Comparison of ENCODE assay signal across 8 cellular contexts in genomic region chr9:131096490-131097258, GRCh38. TPM values are rescaled to one million over a fixed set of nuclear protein-coding genes. Genes with fewer than 3 reads are reported as not detected.
A peak's percentile ranks its signal among the peaks of the same experiment; 100 is the strongest.
DNase-seq lines count a peak whose midpoint lies in the region; ATAC-seq and TF ChIP-seq lines count a peak whose summit lies in the region.

Gene AIF1L (plus strand): TSS chr9:131096531. CDS start chr9:131096630, 99 bp downstream.

- intact Hi-C loops in CD8-positive, alpha-beta T cell (cut with DNase I, micrococcal nuclease) = no loop called here
- intact Hi-C loops in head of caudate nucleus (cut with DNase I) = no loop called here
- intact Hi-C loops in ovary (cut with DNase I) = no loop called here

- H3K4me1 ChIP-seq in CD8-positive, alpha-beta T cell (ENCODE audit: insufficient read depth, low read length) = no peaks in the 10 kb centered on the region
- no peaks in the 10 kb centered on the region for H3K4me1 ChIP-seq in ovary (ENCODE audit: insufficient read depth)

- H3K27me3 Mint-ChIP-seq in CD8-positive, alpha-beta T cell (ENCODE audit: low read depth) = peaks cover 23% of the 10 kb centered on the region
- peaks cover 33% of the 10 kb centered on the region for H3K27me3 Mint-ChIP-seq in activated T-cell treated with anti-CD3 and anti-CD28 coated beads, Interleukin-2, amount 50 U/mL, for 4 hours (ENCODE audit: low read depth)

- POLR2A ChIA-PET in CD8-positive, alpha-beta T cell (lab: Charles Lee) = no interaction called here

- TF ChIP-seq POLR2A in ovary (IDR thresholded peaks at IDR 0.05) = no peak

- H3K36me3 ChIP-seq in CD8-positive, alpha-beta T cell (ENCODE audit: insufficient read depth, low read length) = no peaks in the 10 kb centered on the region
- no peaks in the 10 kb centered on the region for H3K36me3 ChIP-seq in ovary

- H3K27ac ChIP-seq in CD8-positive, alpha-beta T cell (ENCODE audit: low read depth, low read length) = no peak within 1 kb of the TSS
- no peak within 1 kb of the TSS for H3K27ac ChIP-seq in ovary

- DNase-seq in CD8-positive, alpha-beta T cell = no peak
- peak; percentile 16 for DNase-seq in LoVo (ENCODE audit: low spot score)
- peak; percentile 18 for DNase-seq in activated T-cell treated with anti-CD3 and anti-CD28 coated beads, Interleukin-2, amount 50 U/mL, for 4 hours
- peak in 32 of 42 donors; percentile 18 to 73 (median 42) for DNase-seq in head of caudate nucleus
- no peak for DNase-seq in ovary
- DNase-seq in GM20000 (ENCODE audit: low spot score) = no peak
- DNase-seq in HT-29 (ENCODE audit: low spot score) = no peak

- H3K4me3 ChIP-seq in CD8-positive, alpha-beta T cell (ENCODE audit: low read depth, low read length) = peak within 1 kb of the TSS; percentile 27
- H3K4me3 ChIP-seq in ovary = peak within 1 kb of the TSS; percentile 26

- CTCF ChIA-PET in CD8-positive, alpha-beta T cell (lab: Charles Lee) = no interaction called here

- WGBS in ovary, 3 donors = 1% methylated on average over 48 to 85 of the region's 85 CpGs

- TF ChIP-seq CTCF in CD8-positive, alpha-beta T cell (IDR thresholded peaks at IDR 0.05) = no peak
- no peak for TF ChIP-seq CTCF in ovary (IDR thresholded peaks at IDR 0.05)
- TF ChIP-seq CTCF in GM20000 (IDR thresholded peaks at IDR 0.05; ENCODE audit: extremely low read depth, missing control alignments) = no peak

- no peaks in the 10 kb centered on the region for H3K9me3 ChIP-seq in CD8-positive, alpha-beta T cell (ENCODE audit: low read length)
- no peaks in the 10 kb centered on the region for H3K9me3 ChIP-seq in ovary

- ATAC-seq in CD8-positive, alpha-beta T cell = no peak
- ATAC-seq in activated T-cell treated with anti-CD3 and anti-CD28 coated beads, Interleukin-2, amount 50 U/mL, for 4 hours = peak; percentile 39 to 54
- no peak for ATAC-seq in GM21423 (IDR thresholded peaks at IDR 0.05; ENCODE audit: unreplicated experiment)

- H3K36me3 Mint-ChIP-seq in CD8-positive, alpha-beta T cell = no peaks in the 10 kb centered on the region
- H3K36me3 Mint-ChIP-seq in activated T-cell treated with anti-CD3 and anti-CD28 coated beads, Interleukin-2, amount 50 U/mL, for 4 hours (ENCODE audit: insufficient read depth) = no peaks in the 10 kb centered on the region

- TF ChIP-seq EP300 in ovary (IDR thresholded peaks at IDR 0.05) = no peak

- H3K4me3 Mint-ChIP-seq in CD8-positive, alpha-beta T cell = peak within 1 kb of the TSS; percentile 74
- H3K4me3 Mint-ChIP-seq in activated T-cell treated with anti-CD3 and anti-CD28 coated beads, Interleukin-2, amount 50 U/mL, for 4 hours = peak within 1 kb of the TSS; percentile 62

- no peaks in the 10 kb centered on the region for H3K9me3 Mint-ChIP-seq in CD8-positive, alpha-beta T cell
- H3K9me3 Mint-ChIP-seq in activated T-cell treated with anti-CD3 and anti-CD28 coated beads, Interleukin-2, amount 50 U/mL, for 4 hours = no peaks in the 10 kb centered on the region

- H3K27me3 ChIP-seq in CD8-positive, alpha-beta T cell (ENCODE audit: insufficient read depth, low read length) = peaks cover 6% of the 10 kb centered on the region
- H3K27me3 ChIP-seq in ovary = no peaks in the 10 kb centered on the region

- H3K27ac Mint-ChIP-seq in CD8-positive, alpha-beta T cell = no peak within 1 kb of the TSS

- H3K4me1 Mint-ChIP-seq in CD8-positive, alpha-beta T cell (ENCODE audit: low read depth) = peaks cover 5% of the 10 kb centered on the region
- H3K4me1 Mint-ChIP-seq in activated T-cell treated with anti-CD3 and anti-CD28 coated beads, Interleukin-2, amount 50 U/mL, for 4 hours (ENCODE audit: low read depth) = peaks cover 11% of the 10 kb centered on the region

RNA-seq across cellular contexts. Expression of gene AIF1L, which starts in this region (rescaled TPM):
- total RNA-seq in CD8-positive, alpha-beta T cell = not detected
- 1 to 10 TPM in 1 of 3 donors, under 1 TPM in 2; 0.13 to 2.0 (median 0.27) TPM for total RNA-seq in activated T-cell treated with anti-CD3 and anti-CD28 coated beads, Interleukin-2, amount 50 U/mL, for 4 hours
- total RNA-seq in ovary = 10 to 100 TPM in 2 of 7 donors, 1 to 10 TPM in 5; 2.4 to 16.1 (median 6.1) TPM
- polyA plus RNA-seq in ovary = 10 to 100 TPM; 10.4 to 35.6 TPM
- total RNA-seq in HT-29 (2014; rRNA removed; shearing (Covaris generic)) = 0.69 and 0.73 TPM in 2 replicates

Comparison
In these comparisons a context has a peak if more than half of its experiments do, and no peak if none do; other contexts are left out.
1. ATAC-seq: peak in activated T-cell treated with anti-CD3 and anti-CD28 coated beads, Interleukin-2, amount 50 U/mL, for 4 hours (2 of 2); none in CD8-positive, alpha-beta T cell (single experiment) and GM21423 (single experiment).
2. DNase-seq: peak in LoVo (single experiment), activated T-cell treated with anti-CD3 and anti-CD28 coated beads, Interleukin-2, amount 50 U/mL, for 4 hours (single experiment) and head of caudate nucleus (32 of 42); none in CD8-positive, alpha-beta T cell (0 of 7), ovary (0 of 5), GM20000 (single experiment) and HT-29 (single experiment).